25 cellular contexts compared by ENCODE assay signal in genomic region chr1:180551997-180552396, GRCh38. TPM values are rescaled to one million over a fixed set of nuclear protein-coding genes. Genes with fewer than 3 reads are reported as not detected.
DNase-seq lines count a peak whose midpoint lies in the region; ATAC-seq, FAIRE-seq and TF ChIP-seq lines count a peak whose summit lies in the region.
"Had no signal": no experiment of that assay in that cellular context is flagged by ENCODE, and none has a peak within 500 bp of the region (broad histone marks: within the 10 kb centered on the region; RNA-seq: fewer than 3 reads in every experiment).

No MANE protein-coding gene starts in this region.

- no TSS peak for BruUV-seq in HepG2 (replicated peaks; lab: Mats Ljungman, UMichigan)

- H3K23ac ChIP-seq in trophoblast cell (ENCODE audit: low read length): no peak overlapping the region

- no peak overlapping the region for H3K4ac ChIP-seq in trophoblast cell (ENCODE audit: low read depth, low read length)

- no peaks in the 10 kb centered on the region for H4K20me1 ChIP-seq in HepG2 (ENCODE audit: insufficient read depth, low read length)
- H4K20me1 ChIP-seq: BLaER1 had no signal

- H4K8ac ChIP-seq in trophoblast cell (ENCODE audit: low read depth, low read length): no peak overlapping the region

- H2AK5ac ChIP-seq in trophoblast cell (ENCODE audit: low read length): peak overlapping the region; percentile 47

- no peak overlapping the region for H2BK12ac ChIP-seq in trophoblast cell (ENCODE audit: low read length)

- no peak overlapping the region for H3K18ac ChIP-seq in trophoblast cell (ENCODE audit: low read length)

- H3K36me3 ChIP-seq in HepG2 (replicated peaks in 1 of 2; ENCODE audit: control insufficient read depth in 1 of 2, insufficient read depth in 2 of 2, low read length in 2 of 2): no peaks in the 10 kb centered on the region
- no peaks in the 10 kb centered on the region for H3K36me3 ChIP-seq in right lobe of liver
- H3K36me3 ChIP-seq in left lung: no peaks in the 10 kb centered on the region
- H3K36me3 ChIP-seq in trophoblast cell (ENCODE audit: control insufficient read depth in 1 of 2, insufficient read depth in 2 of 2, low read length in 2 of 2): no peaks in the 10 kb centered on the region
- H3K36me3 ChIP-seq: BLaER1, HAP-1 had no signal

- DNase-seq in HepG2 (ENCODE audit: low spot score) (no peak), right lobe of liver (no peak), left lung (no peak), trophoblast cell (no peak), HT-29 (ENCODE audit: low spot score) (no peak), NCI-H1105 treated with DMSO at 0.1 percent for 48 hours (lab: John Stamatoyannopoulos, UW) (no peak)
- DNase-seq: CD4-positive, alpha-beta memory T cell; DMS53; DND-41; EL; GM23248 had no signal

- no peak overlapping the region for H3K9ac ChIP-seq in HepG2 (ENCODE audit: insufficient read depth, low read depth, low read length)
- H3K9ac ChIP-seq in trophoblast cell (ENCODE audit: low read length): no peak overlapping the region
- H3K9ac ChIP-seq: BLaER1, GM23248, KMS-11 had no signal

- H3K79me1 ChIP-seq in trophoblast cell (ENCODE audit: low read length): no peaks in the 10 kb centered on the region

- no peak for FAIRE-seq in HepG2 (lab: Jason Lieb, UNC)
- FAIRE-seq: GM12878, GM19239, HTR-8/SVneo had no signal

- no peak overlapping the region for H3K14ac ChIP-seq in trophoblast cell (ENCODE audit: low read length)

- no peak for TF ChIP-seq RAD21 in HepG2 (CRISPR knock-in tag; IDR thresholded peaks at IDR 0.05)

- H4K12ac ChIP-seq in trophoblast cell (ENCODE audit: low read depth, low read length): no peak overlapping the region

- H3K27me3 ChIP-seq in HepG2 (ENCODE audit: control insufficient read depth in 1 of 2, insufficient read depth in 2 of 2, low read length in 2 of 2) (no peaks in the 10 kb centered on the region; a peak in 2 of 5 replicates), right lobe of liver (no peaks in the 10 kb centered on the region), left lung (no peaks in the 10 kb centered on the region), trophoblast cell (ENCODE audit: insufficient read depth, low read length) (no peaks in the 10 kb centered on the region)
- H3K27me3 ChIP-seq: BLaER1 had no signal

- no peak overlapping the region for H3K4me3 ChIP-seq in HepG2 (replicated peaks in 1 of 3; ENCODE audit: insufficient read depth in 1 of 3, low read depth in 2 of 3, low read length in 3 of 3)
- H3K4me3 ChIP-seq in right lobe of liver: no peak overlapping the region
- no peak overlapping the region for H3K4me3 ChIP-seq in left lung
- H3K4me3 ChIP-seq in trophoblast cell (ENCODE audit: low read depth, low read length): no peak overlapping the region
- H3K4me3 ChIP-seq: BLaER1, GM12878, GM23248, HAP-1 had no signal

- H3K4me1 ChIP-seq in HepG2 (ENCODE audit: insufficient read depth, low read length): no peaks in the 10 kb centered on the region
- no peaks in the 10 kb centered on the region for H3K4me1 ChIP-seq in right lobe of liver
- H3K4me1 ChIP-seq in left lung: no peaks in the 10 kb centered on the region
- H3K4me1 ChIP-seq in trophoblast cell (ENCODE audit: control insufficient read depth in 1 of 2, insufficient read depth in 2 of 2, low read length in 2 of 2): no peaks in the 10 kb centered on the region
- H3K4me1 ChIP-seq: HAP-1 had no signal

- H2BK5ac ChIP-seq in trophoblast cell (ENCODE audit: low read depth, low read length, poor library complexity): no peak overlapping the region

- no peak for ATAC-seq in HepG2
- ATAC-seq in right lobe of liver: no peak
- peak; percentile 50 for ATAC-seq in left lung
- no peak for ATAC-seq in GM21360 (IDR thresholded peaks at IDR 0.05; ENCODE audit: unreplicated experiment)
- ATAC-seq: GM12878 had no signal

- H3K4me2 ChIP-seq in HepG2 (ENCODE audit: low read depth, low read length): no peak overlapping the region
- H3K4me2 ChIP-seq in trophoblast cell (ENCODE audit: low read length): no peak overlapping the region
- H3K4me2 ChIP-seq: BLaER1, KMS-11 had no signal

- H2AFZ ChIP-seq in HepG2 (ENCODE audit: low read length) (no peak overlapping the region), trophoblast cell (ENCODE audit: insufficient read depth, low read length, poor library complexity) (no peak overlapping the region)
- H2AFZ ChIP-seq: GM23248 had no signal

- H2BK120ac ChIP-seq in trophoblast cell (ENCODE audit: insufficient read depth, low read length, poor library complexity): no peak overlapping the region

- 33% methylated on average over 1 of the region's 1 CpG for WGBS in HepG2 (ENCODE audit: low lambda C conversion rate)
- 50% methylated on average over 1 of the region's 1 CpG for WGBS in right lobe of liver (ENCODE audit: insufficient coverage, low coverage, low lambda C conversion rate, missing lambda C conversion rate)
- WGBS in trophoblast cell (ENCODE audit: extremely low coverage, insufficient coverage, insufficient read length): no CpG with 5 or more reads among the region's 1 CpG

- POLR2A ChIA-PET in HepG2 (lab: Yijun Ruan, JAX): no interaction called here

- TF ChIP-seq CTCF in HepG2 (CRISPR knock-in tag; IDR thresholded peaks at IDR 0.05) (no peak), right lobe of liver (IDR thresholded peaks at IDR 0.05) (no peak), left lung (IDR thresholded peaks at IDR 0.05) (no peak)

- H4K91ac ChIP-seq in trophoblast cell (ENCODE audit: low read depth, low read length): no peak overlapping the region

- CTCF ChIA-PET in HepG2 (lab: Yijun Ruan, JAX; ENCODE audit: low intra/inter-chr PET ratio, low total read pairs): no interaction called here

- H3K9me3 ChIP-seq in HepG2 (ENCODE audit: low read length): no peaks in the 10 kb centered on the region
- no peaks in the 10 kb centered on the region for H3K9me3 ChIP-seq in right lobe of liver
- no peaks in the 10 kb centered on the region for H3K9me3 ChIP-seq in left lung
- H3K9me3 ChIP-seq in trophoblast cell (ENCODE audit: insufficient read depth, low read depth, low read length): no peaks in the 10 kb centered on the region
- H3K9me3 ChIP-seq: BLaER1, HAP-1 had no signal

- intact Hi-C loops in HepG2 (cut with micrococcal nuclease; ENCODE audit: unreplicated experiment): no loop called here
- intact Hi-C loops in right lobe of liver (cut with DNase I): no loop called here
- intact Hi-C loops in left lung (cut with DNase I): no loop called here

- no peak for TF ChIP-seq EP300 in HepG2 (IDR thresholded peaks at IDR 0.05; ENCODE audit: low read depth in 2 of 2, low read length in 2 of 2)
- no peak for TF ChIP-seq EP300 in HepG2 (CRISPR knock-in tag; IDR thresholded peaks at IDR 0.05; ENCODE audit: borderline replicate concordance)

- H3K27ac ChIP-seq in HepG2 (ENCODE audit: extremely low read length, insufficient read depth, low read length): no peak overlapping the region
- H3K27ac ChIP-seq in right lobe of liver: no peak overlapping the region
- no peak overlapping the region for H3K27ac ChIP-seq in left lung
- H3K27ac ChIP-seq in trophoblast cell (ENCODE audit: low read depth, low read length): no peak overlapping the region
- H3K27ac ChIP-seq: 22Rv1, BLaER1, GM23248, HL-60, KMS-11 had no signal

- TF ChIP-seq POLR2A in HepG2 (IDR thresholded peaks at IDR 0.05; ENCODE audit: insufficient read depth in 1 of 2, low read depth in 2 of 2, low read length in 2 of 2) (no peak), right lobe of liver (IDR thresholded peaks at IDR 0.05) (no peak)

- H3K79me2 ChIP-seq in HepG2 (ENCODE audit: insufficient read depth, low read length) (no peaks in the 10 kb centered on the region), trophoblast cell (ENCODE audit: control insufficient read depth, insufficient read depth, low read length, poor library complexity) (no peaks in the 10 kb centered on the region)

- in situ Hi-C loops in HepG2 (cut with HindIII; ENCODE audit: extremely low pct_ligation_motif_present, low pct_unique_long_range_greater_than_20kb): no loop called here

RNA-seq across cellular contexts. Expression of gene OVAAL, which starts 6.8 kb away (rescaled TPM):
- total RNA-seq in HepG2 (2016; rRNA removed; fragmentation: Illumina TruSeq; extraction: Trizol) (not detected in 2 replicates), right lobe of liver (not detected), left lung (not detected)
- not detected in 2 replicates for total RNA-seq in HepG2 (2016; cell fraction: cytosol; rRNA removed; fragmentation: Illumina TruSeq; extraction: Trizol; ENCODE audit: low read depth)
- 0.12 TPM in 1 of 2 replicates, not detected in the other for total RNA-seq in HepG2 (2016; cell fraction: insoluble cytoplasmic fraction; rRNA removed; fragmentation: Illumina TruSeq; extraction: Trizol)
- total RNA-seq in HepG2 (2016; cell fraction: membrane; rRNA removed; fragmentation: Illumina TruSeq; extraction: Trizol): not detected in 2 replicates
- total RNA-seq in HepG2 (2016; cell fraction: nucleus; rRNA removed; fragmentation: Illumina TruSeq; extraction: Trizol): not detected in 2 replicates
- polyA plus RNA-seq in HepG2 (2011; rRNA removed): 0.04 and 0.08 TPM in 2 replicates
- polyA plus RNA-seq in HepG2 (2011; cell fraction: cytosol; rRNA removed): 0.03 and 0.09 TPM in 2 replicates
- not detected in 2 replicates for polyA plus RNA-seq in HepG2 (2011; cell fraction: nucleus; rRNA removed)
- 0.09 TPM in 1 of 2 replicates, not detected in the other for polyA plus RNA-seq in HepG2 (2012)
- not detected in 2 replicates for polyA plus RNA-seq in HepG2 (2016; cell fraction: cytosol; fragmentation: Illumina TruSeq; extraction: Trizol; ENCODE audit: low read depth)
- not detected in 2 replicates for polyA plus RNA-seq in HepG2 (2016; cell fraction: insoluble cytoplasmic fraction; fragmentation: Illumina TruSeq; extraction: Trizol; ENCODE audit: low read depth)
- polyA plus RNA-seq in HepG2 (2016; cell fraction: membrane; fragmentation: Illumina TruSeq; extraction: Trizol; ENCODE audit: low read depth): 0.10 TPM in 1 of 2 replicates, not detected in the other
- polyA plus RNA-seq in HepG2 (2016; cell fraction: nucleus; fragmentation: Illumina TruSeq; extraction: Trizol; ENCODE audit: insufficient read depth, low read depth): not detected in 2 replicates
- not detected in 2 replicates for polyA minus RNA-seq in HepG2 (2011; rRNA and poly(A)+ RNA removed; ENCODE audit: low replicate concordance)
- polyA minus RNA-seq in HepG2 (2011; cell fraction: cytosol; rRNA and poly(A)+ RNA removed): not detected in 2 replicates
- not detected in 2 replicates for polyA minus RNA-seq in HepG2 (2011; cell fraction: nucleus; rRNA and poly(A)+ RNA removed)
- not detected in 2 replicates for polyA plus RNA-seq in trophoblast cell (2013)
- total RNA-seq in HT-29 (2014; rRNA removed; shearing (Covaris generic)): not detected in 2 replicates
- total RNA-seq: A673; CD4-positive, alpha-beta memory T cell; G401; GM12878; GM23248; H4 had no signal
- polyA plus RNA-seq: AG04450; CD14-positive monocyte; CD4-positive, alpha-beta memory T cell; GM23248 had no signal

RNA-seq across cellular contexts. Expression of gene ACBD6, which starts 49.6 kb away (rescaled TPM):
- 40.3 and 47.2 TPM in 2 replicates for total RNA-seq in HepG2 (2016; rRNA removed; fragmentation: Illumina TruSeq; extraction: Trizol)
- 30.6 and 31.1 TPM in 2 replicates for total RNA-seq in HepG2 (2016; cell fraction: cytosol; rRNA removed; fragmentation: Illumina TruSeq; extraction: Trizol; ENCODE audit: low read depth)
- total RNA-seq in HepG2 (2016; cell fraction: insoluble cytoplasmic fraction; rRNA removed; fragmentation: Illumina TruSeq; extraction: Trizol): 41.0 and 43.9 TPM in 2 replicates
- total RNA-seq in HepG2 (2016; cell fraction: membrane; rRNA removed; fragmentation: Illumina TruSeq; extraction: Trizol): 32.9 and 34.9 TPM in 2 replicates
- 55.8 and 63.0 TPM in 2 replicates for total RNA-seq in HepG2 (2016; cell fraction: nucleus; rRNA removed; fragmentation: Illumina TruSeq; extraction: Trizol)
- 33.5 and 34.6 TPM in 2 replicates for polyA plus RNA-seq in HepG2 (2011; rRNA removed)
- 26.4 and 27.2 TPM in 2 replicates for polyA plus RNA-seq in HepG2 (2011; cell fraction: cytosol; rRNA removed)
- 68.1 and 72.9 TPM in 2 replicates for polyA plus RNA-seq in HepG2 (2011; cell fraction: nucleus; rRNA removed)
- 36.1 and 39.1 TPM in 2 replicates for polyA plus RNA-seq in HepG2 (2012)
- polyA plus RNA-seq in HepG2 (2016; cell fraction: cytosol; fragmentation: Illumina TruSeq; extraction: Trizol; ENCODE audit: low read depth): 21.5 and 22.5 TPM in 2 replicates
- 32.0 and 34.5 TPM in 2 replicates for polyA plus RNA-seq in HepG2 (2016; cell fraction: insoluble cytoplasmic fraction; fragmentation: Illumina TruSeq; extraction: Trizol; ENCODE audit: low read depth)
- 24.3 and 28.2 TPM in 2 replicates for polyA plus RNA-seq in HepG2 (2016; cell fraction: membrane; fragmentation: Illumina TruSeq; extraction: Trizol; ENCODE audit: low read depth)
- polyA plus RNA-seq in HepG2 (2016; cell fraction: nucleus; fragmentation: Illumina TruSeq; extraction: Trizol; ENCODE audit: insufficient read depth, low read depth): 64.9 and 65.5 TPM in 2 replicates
- 52.6 and 104 TPM in 2 replicates for polyA minus RNA-seq in HepG2 (2011; rRNA and poly(A)+ RNA removed; ENCODE audit: low replicate concordance)
- polyA minus RNA-seq in HepG2 (2011; cell fraction: cytosol; rRNA and poly(A)+ RNA removed): 16.2 and 16.5 TPM in 2 replicates
- 83.4 and 88.0 TPM in 2 replicates for polyA minus RNA-seq in HepG2 (2011; cell fraction: nucleus; rRNA and poly(A)+ RNA removed)
- total RNA-seq in right lobe of liver: 10 to 100 TPM in 4 of 6 experiments, 1 to 10 TPM in 2; 9.5 to 18.9 (median 11.5) TPM
- total RNA-seq in left lung: 10 to 100 TPM; 26.5 to 36.2 TPM
- 25.2 and 25.9 TPM in 2 replicates for polyA plus RNA-seq in trophoblast cell (2013)
- 58.4 and 63.8 TPM in 2 replicates for total RNA-seq in HT-29 (2014; rRNA removed; shearing (Covaris generic))
